22 cellular contexts compared by ENCODE assay signal in genomic region chr3:172275586-172275985, GRCh38.
"Had no signal": no experiment of that assay in that cellular context is flagged by ENCODE, and none has a peak within 500 bp of the region (broad histone marks: within the 10 kb centered on the region; RNA-seq: fewer than 3 reads in every experiment).

No MANE protein-coding gene starts in this region.

- H3K4me3 ChIP-seq: gastrocnemius medialis, heart left ventricle, lower lobe of right lung, skin epidermis had no signal

- H3K36me3 ChIP-seq: gastrocnemius medialis, lower lobe of right lung had no signal

- DNase-seq: activated CD4-positive, alpha-beta T cell treated with anti-CD3 and anti-CD28 coated beads, Interleukin-2, amount 10 ng/mL, durations not matched to agents 24 days and 14 days; activated CD4-positive, CD25-positive, alpha-beta regulatory T cell; activated CD8-positive, alpha-beta memory T cell treated with anti-CD3 and anti-CD28 coated beads, Interleukin-2, amount 50 U/mL, for 4 hours; activated CD8-positive, alpha-beta T cell treated with anti-CD3 and anti-CD28 coated beads, Interleukin-2, amount 10 ng/mL, durations not matched to agents 7 days and 5 days; activated naive CD8-positive, alpha-beta T cell treated with anti-CD3 and anti-CD28 coated beads for 36 hours; amygdala; brain microvascular endothelial cell; effector memory CD4-positive, alpha-beta T cell; gastrocnemius medialis; heart left ventricle; left cardiac atrium; lower lobe of right lung; stimulated activated CD4-positive, alpha-beta T cell treated with anti-CD3 and anti-CD28 coated beads, Interleukin-4, amount 100 ng/mL, for 4 hours; stimulated activated CD8-positive, alpha-beta memory T cell treated with anti-CD3 and anti-CD28 coated beads, Interleukin-4, amount 100 ng/mL, for 48 hours; stimulated activated naive CD8-positive, alpha-beta T cell treated with anti-CD3 and anti-CD28 coated beads, Interleukin-15, Interleukin-2, amounts not matched to agents 100 U/mL and 50 U/mL, for 24 hours; SW 1271; trophoblast cell had no signal

- ATAC-seq: activated CD8-positive, alpha-beta T cell treated with anti-CD3 and anti-CD28 coated beads, Interleukin-2, amount 10 ng/mL, durations not matched to agents 7 days and 5 days; left cardiac atrium; lower lobe of right lung; stimulated activated naive CD8-positive, alpha-beta T cell treated with anti-CD3 and anti-CD28 coated beads, Interleukin-15, Interleukin-2, amounts not matched to agents 100 U/mL and 50 U/mL, for 24 hours had no signal

- H3K27ac Mint-ChIP-seq: activated CD4-positive, alpha-beta T cell treated with anti-CD3 and anti-CD28 coated beads, Interleukin-2, amount 10 ng/mL, durations not matched to agents 24 days and 14 days; activated CD8-positive, alpha-beta T cell treated with anti-CD3 and anti-CD28 coated beads, Interleukin-2, amount 10 ng/mL, durations not matched to agents 7 days and 5 days; activated naive CD8-positive, alpha-beta T cell treated with anti-CD3 and anti-CD28 coated beads for 36 hours; dendritic cell treated with granulocyte-macrophage colony-stimulating factor and Interleukin-4, amounts not matched to agents 40 ng/mL and 50 ng/mL, for 4 days; mesothelial cell of epicardium had no signal

- H3K27me3 Mint-ChIP-seq: activated CD4-positive, alpha-beta T cell treated with anti-CD3 and anti-CD28 coated beads, Interleukin-2, amount 10 ng/mL, durations not matched to agents 24 days and 14 days; activated naive CD8-positive, alpha-beta T cell treated with anti-CD3 and anti-CD28 coated beads for 36 hours; central memory CD8-positive, alpha-beta T cell; dendritic cell treated with granulocyte-macrophage colony-stimulating factor and Interleukin-4, amounts not matched to agents 40 ng/mL and 50 ng/mL, for 4 days had no signal

- H3K9me3 Mint-ChIP-seq: activated CD4-positive, alpha-beta T cell treated with anti-CD3 and anti-CD28 coated beads, Interleukin-2, amount 10 ng/mL, durations not matched to agents 24 days and 14 days; activated naive CD8-positive, alpha-beta T cell treated with anti-CD3 and anti-CD28 coated beads for 36 hours; central memory CD8-positive, alpha-beta T cell; dendritic cell treated with granulocyte-macrophage colony-stimulating factor and Interleukin-4, amounts not matched to agents 40 ng/mL and 50 ng/mL, for 4 days; mesothelial cell of epicardium had no signal

- H3K4me1 Mint-ChIP-seq: activated CD4-positive, alpha-beta T cell treated with anti-CD3 and anti-CD28 coated beads, Interleukin-2, amount 10 ng/mL, durations not matched to agents 24 days and 14 days; activated naive CD8-positive, alpha-beta T cell treated with anti-CD3 and anti-CD28 coated beads for 36 hours had no signal

- H3K27ac ChIP-seq: brain microvascular endothelial cell, epithelial cell of prostate, lower lobe of right lung, skin epidermis had no signal

- H3K4me3 Mint-ChIP-seq: activated CD4-positive, alpha-beta T cell treated with anti-CD3 and anti-CD28 coated beads, Interleukin-2, amount 10 ng/mL, durations not matched to agents 24 days and 14 days; activated CD8-positive, alpha-beta T cell treated with anti-CD3 and anti-CD28 coated beads, Interleukin-2, amount 10 ng/mL, durations not matched to agents 7 days and 5 days; activated naive CD8-positive, alpha-beta T cell treated with anti-CD3 and anti-CD28 coated beads for 36 hours; central memory CD8-positive, alpha-beta T cell; dendritic cell treated with granulocyte-macrophage colony-stimulating factor and Interleukin-4, amounts not matched to agents 40 ng/mL and 50 ng/mL, for 4 days; mesothelial cell of epicardium had no signal

- H3K9me3 ChIP-seq: gastrocnemius medialis, heart left ventricle, lower lobe of right lung had no signal

- H3K27me3 ChIP-seq: brain microvascular endothelial cell, gastrocnemius medialis, heart left ventricle had no signal
